8 cellular contexts compared by ENCODE assay signal in the genomic region with DNA sequence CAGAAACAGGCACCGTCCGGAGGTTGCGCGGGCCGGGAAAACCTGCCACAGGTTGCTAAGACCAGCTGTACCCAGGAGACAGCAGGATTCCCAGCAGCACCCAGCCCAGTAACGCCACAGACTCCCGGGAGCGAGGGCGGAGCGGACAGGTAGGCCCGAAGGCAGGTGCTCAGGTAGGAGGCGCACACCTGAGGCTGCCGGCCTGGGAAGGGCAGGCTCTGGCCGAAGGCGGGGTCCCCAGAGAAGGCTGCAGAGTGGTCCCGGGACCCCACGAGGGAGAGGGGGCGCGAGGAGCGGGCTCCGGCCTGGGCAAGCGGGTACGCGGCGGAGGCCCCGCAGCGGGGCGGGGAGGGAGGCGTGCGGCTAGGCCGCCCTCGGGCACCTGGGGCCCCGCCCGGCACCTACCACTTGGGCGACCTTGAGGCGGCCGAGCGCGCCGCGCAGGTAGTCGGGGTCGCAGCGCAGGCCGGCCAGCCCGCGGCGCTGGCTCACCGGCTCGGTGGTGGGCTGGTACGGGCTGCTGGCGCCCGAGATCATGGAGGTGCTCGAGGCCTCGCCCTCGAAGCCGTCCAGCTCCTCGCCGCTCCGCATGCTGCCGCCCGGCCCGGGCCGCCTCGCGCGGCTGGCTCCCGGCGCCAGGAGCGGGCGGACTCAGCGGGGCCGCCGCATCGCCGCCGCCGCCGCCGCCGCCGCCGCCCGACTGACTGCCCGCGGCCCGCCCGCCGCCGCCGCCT. TPM values are rescaled to one million over a fixed set of nuclear protein-coding genes. Genes with fewer than 3 reads are reported as not detected.
A peak's percentile ranks its signal among the peaks of the same experiment; 100 is the strongest.
DNase-seq lines count a peak whose midpoint lies in the region; ATAC-seq and TF ChIP-seq lines count a peak whose summit lies in the region.

No MANE protein-coding gene starts in this region.

- peak overlapping the region; percentile 43 for H2AK5ac ChIP-seq in trophoblast cell (ENCODE audit: low read length)

- no peak overlapping the region for H3K27ac Mint-ChIP-seq in glutamatergic neuron (ENCODE audit: unreplicated experiment)

- peaks cover 10 to 11% of the 10 kb centered on the region in 2 experiments for H3K4me1 ChIP-seq in trophoblast cell (ENCODE audit: control insufficient read depth in 1 of 2, insufficient read depth in 2 of 2, low read length in 2 of 2)

- H3K79me2 ChIP-seq in trophoblast cell (ENCODE audit: control insufficient read depth, insufficient read depth, low read length, poor library complexity) = peaks cover 11% of the 10 kb centered on the region

- no peaks in the 10 kb centered on the region for H3K4me1 Mint-ChIP-seq in glutamatergic neuron (ENCODE audit: low read depth, unreplicated experiment)

- H3K27me3 Mint-ChIP-seq in glutamatergic neuron (ENCODE audit: unreplicated experiment) = peaks cover 7% of the 10 kb centered on the region

- ATAC-seq in GM21529 (IDR thresholded peaks at IDR 0.05; ENCODE audit: unreplicated experiment) = peak; percentile 34

- H3K36me3 Mint-ChIP-seq in glutamatergic neuron (ENCODE audit: unreplicated experiment) = no peaks in the 10 kb centered on the region

- peak overlapping the region; percentile 60 for H3K4ac ChIP-seq in trophoblast cell (ENCODE audit: low read depth, low read length)

- H4K91ac ChIP-seq in trophoblast cell (ENCODE audit: low read depth, low read length) = peak overlapping the region; percentile 87

- peak overlapping the region; percentile 61 for H2AFZ ChIP-seq in trophoblast cell (ENCODE audit: insufficient read depth, low read length, poor library complexity)

- H3K4me3 Mint-ChIP-seq in glutamatergic neuron (ENCODE audit: unreplicated experiment) = peak overlapping the region; percentile 77

- peak overlapping the region; percentile 79 for H4K12ac ChIP-seq in trophoblast cell (ENCODE audit: low read depth, low read length)

- H3K36me3 ChIP-seq in trophoblast cell (ENCODE audit: control insufficient read depth in 1 of 2, insufficient read depth in 2 of 2, low read length in 2 of 2) = no peaks in the 10 kb centered on the region

- H3K4me3 ChIP-seq in Jurkat, Clone E6-1 (ENCODE audit: low read length) = peak overlapping the region; percentile 37
- peak overlapping the region; percentile 86 for H3K4me3 ChIP-seq in trophoblast cell (ENCODE audit: low read depth, low read length)

- no peak overlapping the region for H2BK12ac ChIP-seq in trophoblast cell (ENCODE audit: low read length)

- no peaks in the 10 kb centered on the region for H3K27me3 ChIP-seq in trophoblast cell (ENCODE audit: insufficient read depth, low read length)

- H2BK5ac ChIP-seq in trophoblast cell (ENCODE audit: low read depth, low read length, poor library complexity) = peak overlapping the region; percentile 14

- no CpG with 5 or more reads among the region's 91 CpGs for WGBS in trophoblast cell (ENCODE audit: extremely low coverage, insufficient coverage, insufficient read length)

- H2BK120ac ChIP-seq in trophoblast cell (ENCODE audit: insufficient read depth, low read length, poor library complexity) = peak overlapping the region; percentile 52

- no peaks in the 10 kb centered on the region for H3K9me3 ChIP-seq in trophoblast cell (ENCODE audit: insufficient read depth, low read depth, low read length)

- peak; percentile 55 for DNase-seq in ELF-1 (ENCODE audit: low read depth, low spot score)
- no peak for DNase-seq in Jurkat, Clone E6-1 (ENCODE audit: low read depth, low spot score)
- peak; percentile 18 for DNase-seq in activated CD8-positive, alpha-beta memory T cell treated with anti-CD3 and anti-CD28 coated beads, Interleukin-2, amount 50 U/mL, for 4 hours
- DNase-seq in glutamatergic neuron = peak; percentile 19
- peak; percentile 51 to 63 for DNase-seq in trophoblast cell
- DNase-seq in activated gamma-delta T cell (lab: John Stamatoyannopoulos, UW) = no peak
- DNase-seq in NOMO-1 treated with DMSO at 0.1 percent for 48 hours (lab: John Stamatoyannopoulos, UW; ENCODE audit: unreplicated experiment) = no peak

- no peak overlapping the region for H3K23ac ChIP-seq in trophoblast cell (ENCODE audit: low read length)

- peak overlapping the region; percentile 93 for H3K18ac ChIP-seq in trophoblast cell (ENCODE audit: low read length)

- peak overlapping the region; percentile 86 for H3K14ac ChIP-seq in trophoblast cell (ENCODE audit: low read length)

- H4K8ac ChIP-seq in trophoblast cell (ENCODE audit: low read depth, low read length) = peak overlapping the region; percentile 72

- peak overlapping the region; percentile 96 for H3K4me2 ChIP-seq in trophoblast cell (ENCODE audit: low read length)

- peak overlapping the region; percentile 38 for H3K27ac ChIP-seq in trophoblast cell (ENCODE audit: low read depth, low read length)

- H3K79me1 ChIP-seq in trophoblast cell (ENCODE audit: low read length) = peaks cover 8% of the 10 kb centered on the region

- no peak for TF ChIP-seq CTCF in glutamatergic neuron (IDR thresholded peaks at IDR 0.05; ENCODE audit: partially characterized antibody, unreplicated experiment)

- peaks cover 2% of the 10 kb centered on the region for H3K9me3 Mint-ChIP-seq in glutamatergic neuron (ENCODE audit: unreplicated experiment)

- H3K9ac ChIP-seq in trophoblast cell (ENCODE audit: low read length) = peak overlapping the region; percentile 87

RNA-seq across cellular contexts. Expression of a gene that starts 0.4 kb away (rescaled TPM):
- 5.2 TPM for polyA plus RNA-seq in Jurkat, Clone E6-1 (2012; ENCODE audit: insufficient read depth, insufficient read length)
- total RNA-seq in glutamatergic neuron (ENCODE audit: unreplicated experiment) = 8.2 TPM
- polyA plus RNA-seq in trophoblast cell (2013) = 20.8 and 21.5 TPM in 2 replicates

RNA-seq across cellular contexts. Expression of a gene that starts 55.3 kb away (rescaled TPM):
- 43.1 TPM for polyA plus RNA-seq in Jurkat, Clone E6-1 (2012; ENCODE audit: insufficient read depth, insufficient read length)
- 269 TPM for total RNA-seq in glutamatergic neuron (ENCODE audit: unreplicated experiment)
- polyA plus RNA-seq in trophoblast cell (2013) = 142 and 143 TPM in 2 replicates

Comparison
In these comparisons a context has a peak if more than half of its experiments do, and no peak if none do; other contexts are left out.
1. DNase-seq: peak in ELF-1 (single experiment), activated CD8-positive, alpha-beta memory T cell treated with anti-CD3 and anti-CD28 coated beads, Interleukin-2, amount 50 U/mL, for 4 hours (single experiment), glutamatergic neuron (single experiment) and trophoblast cell (2 of 2); none in Jurkat, Clone E6-1 (single experiment), activated gamma-delta T cell (single experiment) and NOMO-1 treated with DMSO at 0.1 percent for 48 hours (single experiment).